Comparison of ENCODE assay signal across 8 cellular contexts in the genomic region with DNA sequence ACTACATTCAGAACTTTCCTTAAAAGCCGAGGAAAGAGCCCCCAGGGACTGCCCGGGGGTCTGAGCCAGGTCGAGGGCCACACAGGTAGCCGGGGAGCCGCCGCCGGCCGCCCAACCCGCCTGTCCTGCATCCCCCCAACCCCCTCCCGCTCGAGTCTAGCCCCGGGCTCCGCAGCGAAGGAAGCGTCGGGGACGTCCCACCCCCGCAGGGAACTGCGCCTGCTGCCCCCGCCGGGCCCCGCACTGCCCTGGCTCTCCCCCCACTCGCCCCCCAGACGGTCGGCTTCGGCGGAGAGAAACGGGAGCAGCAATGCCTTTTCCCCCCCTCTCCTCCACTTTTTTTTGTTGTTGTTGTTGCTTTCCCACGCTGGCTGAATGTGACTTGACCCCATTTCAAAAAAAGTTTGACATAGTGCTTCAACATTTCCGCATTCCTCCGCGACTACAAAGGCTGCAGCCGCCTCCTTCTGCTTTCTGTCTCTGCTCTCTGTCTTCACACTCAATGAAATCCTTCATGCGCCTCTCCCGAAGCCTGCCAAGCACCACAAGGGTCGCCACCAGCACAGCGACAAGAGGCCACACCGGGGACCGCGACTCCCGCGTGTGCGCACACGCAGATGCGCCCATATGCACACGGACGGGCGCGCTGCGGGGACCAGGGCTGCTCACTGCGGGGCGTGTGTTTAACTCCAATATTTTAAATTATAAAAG. TPM values are rescaled to one million over a fixed set of nuclear protein-coding genes. Genes with fewer than 3 reads are reported as not detected.
DNase-seq lines count a peak whose midpoint lies in the region; ATAC-seq and TF ChIP-seq lines count a peak whose summit lies in the region.

No MANE protein-coding gene starts in this region.

- intact Hi-C loops in body of pancreas (cut with DNase I) = loop anchor here (10.0 kb wide), 2 partner anchors 140 to 210 kb away; no protein-coding TSS in a partner anchor

- 0 to 1% methylated on average over 36 to 51 of the region's 52 CpGs for WGBS in body of pancreas, 2 donors

- no peaks in the 10 kb centered on the region for H3K36me3 ChIP-seq in body of pancreas (replicated peaks in 1 of 2; ENCODE audit: insufficient read depth in 1 of 2, low read depth in 2 of 2)
- no peaks in the 10 kb centered on the region for H3K36me3 ChIP-seq in iPS-18a (ENCODE audit: control insufficient read depth, low read depth, low read length)
- peaks cover 19% of the 10 kb centered on the region for H3K36me3 ChIP-seq in skeletal muscle satellite cell (ENCODE audit: insufficient read depth, low read length)

- H3K27me3 ChIP-seq in body of pancreas = no peaks in the 10 kb centered on the region
- H3K27me3 ChIP-seq in iPS-18a (ENCODE audit: control insufficient read depth, insufficient read depth, low read length) = peaks cover 41% of the 10 kb centered on the region
- no peaks in the 10 kb centered on the region for H3K27me3 ChIP-seq in skeletal muscle satellite cell (ENCODE audit: control insufficient read depth, insufficient read depth, low read length)

- H3K4me1 ChIP-seq in body of pancreas = peaks cover 20% of the 10 kb centered on the region
- H3K4me1 ChIP-seq in iPS-18a (ENCODE audit: control insufficient read depth, low read depth, low read length) = peaks cover 37% of the 10 kb centered on the region
- H3K4me1 ChIP-seq in skeletal muscle satellite cell (ENCODE audit: control insufficient read depth, insufficient read depth, low read length) = peaks cover 19% of the 10 kb centered on the region

- peak; percentile 61 for DNase-seq in DMS53 treated with DMSO at 0.1 percent for 48 hours (lab: John Stamatoyannopoulos, UW; ENCODE audit: unreplicated experiment)
- DNase-seq in Jurkat, Clone E6-1 (ENCODE audit: low read depth, low spot score) = peak; percentile 86
- peak; percentile 26 for DNase-seq in T-helper 9 cell
- DNase-seq in body of pancreas = peak; percentile 57 to 78 (median 73)

- H3K27ac ChIP-seq in body of pancreas (peak overlapping the region; percentile 82 to 90 (median 85)), iPS-18a (ENCODE audit: low read length) (no peak overlapping the region)

- ATAC-seq in body of pancreas (peak; percentile 29), HG02763 (IDR thresholded peaks at IDR 0.05; ENCODE audit: unreplicated experiment) (no peak), GM19395 (IDR thresholded peaks at IDR 0.05; ENCODE audit: unreplicated experiment) (no peak)

- H3K4me3 ChIP-seq in Jurkat, Clone E6-1 (ENCODE audit: low read length) = peak overlapping the region; percentile 94
- H3K4me3 ChIP-seq in body of pancreas = peak overlapping the region; percentile 78 to 88
- H3K4me3 ChIP-seq in iPS-18a (ENCODE audit: low read length) = peak overlapping the region; percentile 79
- H3K4me3 ChIP-seq in skeletal muscle satellite cell (ENCODE audit: low read length) = peak overlapping the region; percentile 94

- TF ChIP-seq POLR2A in body of pancreas (IDR thresholded peaks at IDR 0.05) = peak in 2 of 3 donors; percentile 29 to 39

- no peak for TF ChIP-seq CTCF in body of pancreas (IDR thresholded peaks at IDR 0.05)

- H3K9ac ChIP-seq in iPS-18a (ENCODE audit: low read length) (peak overlapping the region; percentile 49), skeletal muscle satellite cell (ENCODE audit: low read depth, low read length) (peak overlapping the region; percentile 98)

- peak overlapping the region; percentile 99 for H3K4me2 ChIP-seq in skeletal muscle satellite cell (ENCODE audit: low read length)

- no peaks in the 10 kb centered on the region for H3K9me3 ChIP-seq in body of pancreas
- H3K9me3 ChIP-seq in iPS-18a (ENCODE audit: control insufficient read depth, low read depth, low read length) = no peaks in the 10 kb centered on the region
- H3K9me3 ChIP-seq in skeletal muscle satellite cell (replicated peaks; ENCODE audit: low read length) = no peaks in the 10 kb centered on the region

RNA-seq across cellular contexts. Expression of a gene that starts 1.1 kb away (rescaled TPM):
- 26.8 TPM for polyA plus RNA-seq in Jurkat, Clone E6-1 (2012; ENCODE audit: insufficient read depth, insufficient read length)
- 10 to 100 TPM; 32.6 to 35.0 TPM for total RNA-seq in body of pancreas
- 47.4 and 67.2 TPM in 2 replicates for total RNA-seq in skeletal muscle satellite cell (2012; rRNA removed)

Comparison
In these comparisons a context has a peak if more than half of its experiments do, and no peak if none do; other contexts are left out.
1. DNase-seq: peak in every context shown above with its lines; median percentile 86 in Jurkat, Clone E6-1; 73 in body of pancreas; 61 in DMS53 treated with DMSO at 0.1 percent for 48 hours; 26 in T-helper 9 cell.